ENCODE assay signal across 9 cellular contexts in genomic region chr1:183025782-183026774, GRCh38. TPM values are rescaled to one million over a fixed set of nuclear protein-coding genes. Genes with fewer than 3 reads are reported as not detected.
DNase-seq lines count a peak whose midpoint lies in the region; ATAC-seq and TF ChIP-seq lines count a peak whose summit lies in the region.
"Had no signal": no experiment of that assay in that cellular context is flagged by ENCODE, and none has a peak within 500 bp of the region (broad histone marks: within the 10 kb centered on the region; RNA-seq: fewer than 3 reads in every experiment).

No MANE protein-coding gene starts in this region.

- H3K4me1 ChIP-seq in right cardiac atrium (ENCODE audit: control insufficient read depth, insufficient read depth, low read length) (peaks cover 4% of the 10 kb centered on the region), transverse colon (peaks cover 5 to 52% (median 17%) of the 10 kb centered on the region in 4 donors)
- peaks cover 9% of the 10 kb centered on the region for H3K4me1 ChIP-seq in CD8-positive, alpha-beta T cell (ENCODE audit: insufficient read depth, low read length)

- H3K4me3 ChIP-seq in right cardiac atrium (ENCODE audit: low read length) (peak overlapping the region; percentile 97), transverse colon (peak overlapping the region in 3 of 4 donors; percentile 77 to 87 (median 84))
- H3K4me3 ChIP-seq in CD8-positive, alpha-beta T cell (ENCODE audit: low read depth, low read length), result no peak overlapping the region

- no peak for ATAC-seq in right cardiac atrium
- ATAC-seq in CD8-positive, alpha-beta T cell, result no peak

- no peak for TF ChIP-seq CTCF in transverse colon (IDR thresholded peaks at IDR 0.05)
- TF ChIP-seq CTCF in CD8-positive, alpha-beta T cell (IDR thresholded peaks at IDR 0.05), result no peak

- H3K27ac ChIP-seq in right cardiac atrium (ENCODE audit: low read length), result no peak overlapping the region
- peak overlapping the region; percentile 96 to 99 (median 97) for H3K27ac ChIP-seq in transverse colon
- no peak overlapping the region for H3K27ac ChIP-seq in CD8-positive, alpha-beta T cell (ENCODE audit: low read depth, low read length)

- CTCF ChIA-PET in CD8-positive, alpha-beta T cell (lab: Charles Lee), result no interaction called here

- no peak overlapping the region for H3K27ac Mint-ChIP-seq in CD8-positive, alpha-beta T cell

- H3K36me3 Mint-ChIP-seq in CD8-positive, alpha-beta T cell, result no peaks in the 10 kb centered on the region

- H3K27me3 ChIP-seq in right cardiac atrium (ENCODE audit: control insufficient read depth, insufficient read depth), result no peaks in the 10 kb centered on the region
- peaks cover 5% of the 10 kb centered on the region for H3K27me3 ChIP-seq in transverse colon
- H3K27me3 ChIP-seq in CD8-positive, alpha-beta T cell (ENCODE audit: insufficient read depth, low read length), result peaks cover 33% of the 10 kb centered on the region

- H3K27me3 Mint-ChIP-seq in CD8-positive, alpha-beta T cell (ENCODE audit: low read depth), result peaks cover 74% of the 10 kb centered on the region

- no peak for TF ChIP-seq EP300 in transverse colon (IDR thresholded peaks at IDR 0.05; ENCODE audit: low read depth)

- H3K9me3 Mint-ChIP-seq in CD8-positive, alpha-beta T cell, result peaks cover 4% of the 10 kb centered on the region

- in situ Hi-C loops in transverse colon (cut with MboI; ENCODE audit: low pct_ligation_motif_present in 1 of 4, low pct_unique_long_range_greater_than_20kb in 1 of 4, low sequenced_read_pairs in 3 of 4), result no loop called here

- H3K9me3 ChIP-seq in right cardiac atrium (ENCODE audit: control insufficient read depth, low read length), result no peaks in the 10 kb centered on the region
- H3K9me3 ChIP-seq in transverse colon, result no peaks in the 10 kb centered on the region
- no peaks in the 10 kb centered on the region for H3K9me3 ChIP-seq in CD8-positive, alpha-beta T cell (ENCODE audit: low read length)

- intact Hi-C loops in right cardiac atrium (cut with DNase I) (loop anchor here in 2 of 4 donors (10.0 kb wide), 3 partner anchors 61 to 199 kb away; no protein-coding TSS in a partner anchor), transverse colon (cut with DNase I; ENCODE audit: low total_unique reads) (loop anchor here (10.0 kb wide), 2 partner anchors 61 to 189 kb away; no protein-coding TSS in a partner anchor)
- intact Hi-C loops in CD8-positive, alpha-beta T cell (cut with DNase I, micrococcal nuclease), result no loop called here

- H3K4me1 Mint-ChIP-seq in CD8-positive, alpha-beta T cell (ENCODE audit: low read depth), result peaks cover 18% of the 10 kb centered on the region

- WGBS in right cardiac atrium, result 27% methylated on average over 4 of the region's 4 CpGs
- 27 to 51% methylated on average over 4 of the region's 4 CpGs for WGBS in transverse colon (ENCODE audit: low coverage in 1 of 2), 2 donors

- no peak overlapping the region for H3K4me3 Mint-ChIP-seq in CD8-positive, alpha-beta T cell

- peak; percentile 27 for DNase-seq in NCI-H748 (lab: John Stamatoyannopoulos, UW; ENCODE audit: unreplicated experiment)
- no peak for DNase-seq in NCI-H748 treated with DMSO at 0.1 percent for 48 hours (lab: John Stamatoyannopoulos, UW)
- DNase-seq in RKO (ENCODE audit: low spot score), result peak; percentile 58
- no peak for DNase-seq in right cardiac atrium
- no peak for DNase-seq in transverse colon
- no peak for DNase-seq in CD8-positive, alpha-beta T cell
- no peak for DNase-seq in cerebellum (ENCODE audit: low spot score)
- no peak for DNase-seq in cortex of kidney (lab: John Stamatoyannopoulos, UW)
- DNase-seq: activated CD4-positive, alpha-beta T cell treated with anti-CD3 and anti-CD28 coated beads for 48 hours had no signal

- no peaks in the 10 kb centered on the region for H3K36me3 ChIP-seq in transverse colon
- H3K36me3 ChIP-seq in CD8-positive, alpha-beta T cell (ENCODE audit: insufficient read depth, low read length), result no peaks in the 10 kb centered on the region

- TF ChIP-seq POLR2A in transverse colon (IDR thresholded peaks at IDR 0.05), result no peak

- POLR2A ChIA-PET in CD8-positive, alpha-beta T cell (lab: Charles Lee), result no interaction called here

RNA-seq across cellular contexts. Expression of gene LAMC1, which starts 2.9 kb away (rescaled TPM):
- total RNA-seq in right cardiac atrium (100 to 1,000 TPM in 2 of 4 donors, 10 to 100 TPM in 2; 87.1 to 130 (median 112) TPM), transverse colon (100 to 1,000 TPM in 3 of 4 donors, 10 to 100 TPM in 1; 77.7 to 633 (median 138) TPM), cerebellum (46.6 TPM)
- polyA plus RNA-seq in right cardiac atrium, result 40.3 TPM
- total RNA-seq in CD8-positive, alpha-beta T cell, result under 1 TPM in 1 of 2 experiments, not detected in 1; 0.50 TPM

Comparison
In these comparisons a context has a peak if more than half of its experiments do, and no peak if none do; other contexts are left out.
1. DNase-seq: peak in NCI-H748 (single experiment) and RKO (single experiment); none in NCI-H748 treated with DMSO at 0.1 percent for 48 hours (single experiment), right cardiac atrium (0 of 3), transverse colon (single experiment), CD8-positive, alpha-beta T cell (0 of 7), cerebellum (single experiment) and cortex of kidney (single experiment).
2. H3K27ac ChIP-seq: peak in transverse colon (4 of 4); none in right cardiac atrium (single experiment) and CD8-positive, alpha-beta T cell (single experiment).
3. RNA of gene LAMC1, which starts 2.9 kb away (total RNA-seq): 77.7 to 633 TPM in transverse colon, 87.1 to 130 TPM in right cardiac atrium and 46.6 TPM in cerebellum (single experiment); 0.50 TPM in CD8-positive, alpha-beta T cell; every median in the first group is over 10 times any median in the second.